Comparison of ENCODE assay signal across 8 cellular contexts in genomic region chr22:31496007-31496734, GRCh38. TPM values are rescaled to one million over a fixed set of nuclear protein-coding genes. Genes with fewer than 3 reads are reported as not detected.
DNase-seq lines count a peak whose midpoint lies in the region; ATAC-seq and TF ChIP-seq lines count a peak whose summit lies in the region.

SFI1 (plus strand) TSS chr22:31496536; CDS start chr22:31508285, 11,749 bp downstream.

- H3K4me1 Mint-ChIP-seq in activated CD4-positive, alpha-beta T cell treated with anti-CD3 and anti-CD28 coated beads for 36 hours: peaks cover 55% of the 10 kb centered on the region

- peak; percentile 76 for TF ChIP-seq POLR2A in GM19099 (IDR thresholded peaks at IDR 0.05; ENCODE audit: extremely low read depth, insufficient read length, low read depth)

- POLR2A ChIA-PET in activated CD4-positive, alpha-beta T cell treated with anti-CD3 and anti-CD28 coated beads for 36 hours (lab: Charles Lee): no interaction called here

- intact Hi-C loops in activated CD4-positive, alpha-beta T cell treated with anti-CD3 and anti-CD28 coated beads for 36 hours (cut with DNase I, micrococcal nuclease): loop anchor here (1.0 to 10.0 kb wide), 14 partner anchors 30 to 852 kb away; partner anchors contain the start of genes PATZ1 (in 2 of the 2), DRG1 (in 1 of the 2), LIMK2 (in 1 of the 2) and YWHAH (in 1 of the 2)

- CTCF ChIA-PET in activated CD4-positive, alpha-beta T cell treated with anti-CD3 and anti-CD28 coated beads for 36 hours (lab: Charles Lee): interaction anchor here (0.7 kb wide), 1 partner anchor 165 kb away, joined by 3 read pairs; the partner anchor contains the start of gene PISD

- H3K4me3 Mint-ChIP-seq in activated CD4-positive, alpha-beta T cell treated with anti-CD3 and anti-CD28 coated beads for 36 hours: peak within 1 kb of the TSS; percentile 85

- H3K36me3 Mint-ChIP-seq in activated CD4-positive, alpha-beta T cell treated with anti-CD3 and anti-CD28 coated beads for 36 hours (ENCODE audit: low read depth): peaks cover 39% of the 10 kb centered on the region

- peak within 1 kb of the TSS; percentile 89 for H3K4me3 ChIP-seq in choroid plexus epithelial cell (ENCODE audit: low read depth, low read length)

- H3K27me3 Mint-ChIP-seq in activated CD4-positive, alpha-beta T cell treated with anti-CD3 and anti-CD28 coated beads for 36 hours: no peaks in the 10 kb centered on the region

- peak; percentile 33 for TF ChIP-seq CTCF in choroid plexus epithelial cell (conservative IDR thresholded peaks at IDR 0.05; ENCODE audit: low read depth, low read length)

- peak within 1 kb of the TSS; percentile 93 for H3K27ac Mint-ChIP-seq in activated CD4-positive, alpha-beta T cell treated with anti-CD3 and anti-CD28 coated beads for 36 hours

- DNase-seq in Ammon's horn (ENCODE audit: low spot score) (peak; percentile 93), NCI-H510A treated with DMSO at 0.1 percent for 48 hours (lab: John Stamatoyannopoulos, UW) (peak; percentile 48), choroid plexus epithelial cell (ENCODE audit: low read depth) (peak; percentile 92), kidney tubule cell (ENCODE audit: low spot score) (peak; percentile 91)
- DNase-seq in activated CD4-positive, alpha-beta T cell treated with anti-CD3 and anti-CD28 coated beads for 36 hours: peak; percentile 97
- peak; percentile 86 to 94 (median 91) for DNase-seq in stimulated activated CD4-positive, alpha-beta T cell treated with anti-CD3 and anti-CD28 coated beads, Interleukin-1b, Interleukin-23, amount 100 ng/mL, for 24 hours (ENCODE audit: low read depth in 4 of 4, low spot score in 1 of 4)

- peak; percentile 80 for ATAC-seq in HG03432 (IDR thresholded peaks at IDR 0.05; ENCODE audit: unreplicated experiment)
- ATAC-seq in activated CD4-positive, alpha-beta T cell treated with anti-CD3 and anti-CD28 coated beads for 36 hours: peak; percentile 87

- H3K9me3 Mint-ChIP-seq in activated CD4-positive, alpha-beta T cell treated with anti-CD3 and anti-CD28 coated beads for 36 hours (ENCODE audit: low read depth): peaks cover 3% of the 10 kb centered on the region

RNA-seq across cellular contexts. Expression of gene SFI1, which starts in this region (rescaled TPM):
- total RNA-seq in activated CD4-positive, alpha-beta T cell treated with anti-CD3 and anti-CD28 coated beads for 36 hours: 100 to 1,000 TPM; 221 to 234 TPM

Comparison
In these comparisons a context has a peak if more than half of its experiments do, and no peak if none do; other contexts are left out.
1. Peak in every context shown above with its lines: DNase-seq, ATAC-seq and H3K4me3 ChIP-seq.